Comparison of ENCODE assay signal across 9 cellular contexts in the genomic region with DNA sequence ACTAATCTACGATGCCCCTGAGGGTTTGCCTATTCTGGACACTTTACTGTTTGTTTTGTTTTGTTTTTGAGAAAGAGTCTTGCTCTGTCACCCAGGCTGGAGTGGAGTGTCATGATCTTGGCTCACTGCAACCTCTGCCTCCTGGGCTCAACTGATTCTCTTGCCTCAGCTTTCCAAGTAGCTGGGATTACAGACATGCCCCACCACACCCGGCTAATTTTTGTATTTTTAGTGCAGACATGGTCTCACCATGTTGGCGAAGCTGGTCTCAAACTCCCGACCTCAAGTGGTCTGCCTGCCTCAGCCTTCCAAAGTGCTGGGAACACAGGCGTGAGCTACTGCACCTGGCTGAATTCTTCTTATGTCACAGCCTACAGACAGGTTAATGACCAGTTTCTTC.
"Had no signal": no experiment of that assay in that cellular context is flagged by ENCODE, and none has a peak within 500 bp of the region (broad histone marks: within the 10 kb centered on the region; RNA-seq: fewer than 3 reads in every experiment).

No MANE protein-coding gene starts in this region.

- H3K36me3 ChIP-seq: HAP-1 had no signal

- H3K4me3 Mint-ChIP-seq: HFFc6 had no signal

- H3K27ac ChIP-seq: GM23248 had no signal

- H3K9me3 ChIP-seq: HAP-1 had no signal

- H3K4me3 ChIP-seq: GM23248, HAP-1, K562 had no signal

- H3K27ac Mint-ChIP-seq: HFFc6 had no signal

- H3K9me3 Mint-ChIP-seq: HFFc6 had no signal

- DNase-seq: GM23248, GOT3, H7, HFFc6, IMR-90, KG1 had no signal

- ATAC-seq: HCT116, K562 had no signal
